Comparison of ENCODE assay signal across 14 cellular contexts in genomic region chr17:49555495-49556018, GRCh38. TPM values are rescaled to one million over a fixed set of nuclear protein-coding genes. Genes with fewer than 3 reads are reported as not detected.
DNase-seq lines count a peak whose midpoint lies in the region; ATAC-seq, FAIRE-seq and TF ChIP-seq lines count a peak whose summit lies in the region.
"Had no signal": no experiment of that assay in that cellular context is flagged by ENCODE, and none has a peak within 500 bp of the region (broad histone marks: within the 10 kb centered on the region; RNA-seq: fewer than 3 reads in every experiment).

No MANE protein-coding gene starts in this region.

- no peak overlapping the region for H2BK5ac ChIP-seq in mesenchymal stem cell (ENCODE audit: low read depth, low read length, poor library complexity, severe bottlenecking)

- H3K23ac ChIP-seq in mesenchymal stem cell (ENCODE audit: low read length in 2 of 2), result no peak overlapping the region

- H4K20me1 ChIP-seq in SU-DHL-6 (ENCODE audit: low read depth, low read length), result no peaks in the 10 kb centered on the region

- no peaks in the 10 kb centered on the region for H3K9me2 ChIP-seq in SU-DHL-6 (replicated peaks; ENCODE audit: insufficient read depth, low read length)

- H3K36me3 ChIP-seq in SU-DHL-6 (ENCODE audit: low read length) (no peaks in the 10 kb centered on the region), mesenchymal stem cell (ENCODE audit: control insufficient read depth in 1 of 2, insufficient read depth in 2 of 2, low read depth in 1 of 2, low read length in 2 of 2) (no peaks in the 10 kb centered on the region)
- H3K36me3 ChIP-seq: thoracic aorta had no signal

- H3K14ac ChIP-seq in mesenchymal stem cell (ENCODE audit: low read length in 2 of 2), result no peak overlapping the region

- H3K27ac ChIP-seq in SU-DHL-6 (ENCODE audit: low read depth, low read length) (no peak overlapping the region), mesenchymal stem cell (ENCODE audit: low read length, poor library complexity, severe bottlenecking) (no peak overlapping the region)
- H3K27ac ChIP-seq: thoracic aorta had no signal

- H3K4me3 Mint-ChIP-seq in activated CD4-positive, alpha-beta T cell treated with anti-CD3 and anti-CD28 coated beads, Interleukin-2, amount 10 ng/mL, durations not matched to agents 24 days and 14 days, result no peak overlapping the region
- no peak overlapping the region for H3K4me3 Mint-ChIP-seq in activated CD4-positive, alpha-beta T cell treated with anti-CD3 and anti-CD28 coated beads, Interleukin-2, amount 10 ng/mL, durations not matched to agents 7 days and 5 days
- H3K4me3 Mint-ChIP-seq in type B pancreatic cell, result no peak overlapping the region
- H3K4me3 Mint-ChIP-seq: activated naive CD8-positive, alpha-beta T cell; CD4-positive, CD25-positive, alpha-beta regulatory T cell; central memory CD8-positive, alpha-beta T cell had no signal

- H4K8ac ChIP-seq in mesenchymal stem cell (ENCODE audit: low read length), result no peak overlapping the region

- no peak overlapping the region for H2BK12ac ChIP-seq in mesenchymal stem cell (ENCODE audit: low read length in 2 of 2)

- H3K27me3 ChIP-seq in SU-DHL-6 (ENCODE audit: low read length) (no peaks in the 10 kb centered on the region), mesenchymal stem cell (ENCODE audit: control insufficient read depth in 1 of 2, insufficient read depth in 1 of 2, low read length in 2 of 2) (peaks cover 6 to 31% of the 10 kb centered on the region in 2 experiments)

- H2AFZ ChIP-seq in SU-DHL-6 (ENCODE audit: low read depth, low read length, severe bottlenecking), result peak overlapping the region; percentile 84
- H2AFZ ChIP-seq in mesenchymal stem cell (ENCODE audit: low read depth, low read length), result peak overlapping the region; percentile 10

- TF ChIP-seq CTCF in SU-DHL-6 (IDR thresholded peaks at IDR 0.05; ENCODE audit: insufficient read depth, low read length, poor library complexity, severe bottlenecking) (no peak), type B pancreatic cell (conservative IDR thresholded peaks at IDR 0.05) (no peak)

- no peaks in the 10 kb centered on the region for H3K36me3 Mint-ChIP-seq in activated CD4-positive, alpha-beta T cell treated with anti-CD3 and anti-CD28 coated beads, Interleukin-2, amount 10 ng/mL, durations not matched to agents 24 days and 14 days (ENCODE audit: low read depth)
- H3K36me3 Mint-ChIP-seq in activated CD4-positive, alpha-beta T cell treated with anti-CD3 and anti-CD28 coated beads, Interleukin-2, amount 10 ng/mL, durations not matched to agents 7 days and 5 days (ENCODE audit: low read depth), result no peaks in the 10 kb centered on the region
- H3K36me3 Mint-ChIP-seq in type B pancreatic cell, result no peaks in the 10 kb centered on the region
- H3K36me3 Mint-ChIP-seq: activated naive CD8-positive, alpha-beta T cell; CD4-positive, CD25-positive, alpha-beta regulatory T cell; IgD-negative memory B cell had no signal

- H3K4me3 ChIP-seq in SU-DHL-6 (ENCODE audit: insufficient read depth, low read length, poor library complexity, severe bottlenecking) (no peak overlapping the region), mesenchymal stem cell (ENCODE audit: insufficient read depth in 1 of 2, low read depth in 1 of 2, low read length in 2 of 2) (no peak overlapping the region)
- H3K4me3 ChIP-seq: lung had no signal

- TF ChIP-seq POLR2A in H54 (IDR thresholded peaks at IDR 0.05; ENCODE audit: low read depth, low read length), result no peak

- no peak overlapping the region for H2BK15ac ChIP-seq in mesenchymal stem cell (ENCODE audit: low read depth, poor library complexity, severe bottlenecking)

- no peak overlapping the region for H3K27ac Mint-ChIP-seq in activated CD4-positive, alpha-beta T cell treated with anti-CD3 and anti-CD28 coated beads, Interleukin-2, amount 10 ng/mL, durations not matched to agents 24 days and 14 days
- H3K27ac Mint-ChIP-seq in activated CD4-positive, alpha-beta T cell treated with anti-CD3 and anti-CD28 coated beads, Interleukin-2, amount 10 ng/mL, durations not matched to agents 7 days and 5 days, result no peak overlapping the region
- H3K27ac Mint-ChIP-seq in type B pancreatic cell, result no peak overlapping the region
- H3K27ac Mint-ChIP-seq: activated naive CD8-positive, alpha-beta T cell; CD4-positive, CD25-positive, alpha-beta regulatory T cell had no signal

- CTCF ChIA-PET in activated CD4-positive, alpha-beta T cell treated with anti-CD3 and anti-CD28 coated beads, Interleukin-2, amount 10 ng/mL, durations not matched to agents 7 days and 5 days (lab: Charles Lee), result interaction anchor here (0.6 to 4.1 kb wide), 21 partner anchors 9 to 442 kb away, joined by 3 to 35 read pairs (median 7); partner anchors contain the start of genes NGFR, NXPH3, PHB1 and SLC35B1

- FAIRE-seq in H54 (lab: Jason Lieb, UNC), result no peak

- ATAC-seq in GM21390 (IDR thresholded peaks at IDR 0.05; ENCODE audit: unreplicated experiment) (no peak), HG03354 (IDR thresholded peaks at IDR 0.05; ENCODE audit: poor library complexity, severe bottlenecking, unreplicated experiment) (no peak)

- no peak overlapping the region for H2AK5ac ChIP-seq in mesenchymal stem cell (ENCODE audit: low read length, severe bottlenecking)

- no peak overlapping the region for H3K18ac ChIP-seq in mesenchymal stem cell (ENCODE audit: low read depth in 1 of 2, low read length in 2 of 2)

- H3F3A ChIP-seq in SU-DHL-6 (ENCODE audit: insufficient read depth), result no peaks in the 10 kb centered on the region

- 91% methylated on average over 9 of the region's 13 CpGs for WGBS in mesenchymal stem cell

- H3K4me1 ChIP-seq in mesenchymal stem cell (ENCODE audit: control insufficient read depth, insufficient read depth, low read depth, low read length), result peaks cover 9% of the 10 kb centered on the region

- H3K4me2 ChIP-seq in SU-DHL-6 (ENCODE audit: low read depth, low read length, poor library complexity, severe bottlenecking), result no peak overlapping the region
- no peak overlapping the region for H3K4me2 ChIP-seq in mesenchymal stem cell (ENCODE audit: low read length, poor library complexity, severe bottlenecking)

- POLR2A ChIA-PET in activated CD4-positive, alpha-beta T cell treated with anti-CD3 and anti-CD28 coated beads, Interleukin-2, amount 10 ng/mL, durations not matched to agents 7 days and 5 days (lab: Charles Lee), result no interaction called here

- H3K79me1 ChIP-seq in mesenchymal stem cell (replicated peaks; ENCODE audit: low read length, poor library complexity, severe bottlenecking), result no peaks in the 10 kb centered on the region

- no peaks in the 10 kb centered on the region for H3K79me2 ChIP-seq in SU-DHL-6 (ENCODE audit: insufficient read depth, low read length)

- H3K9me3 Mint-ChIP-seq in activated CD4-positive, alpha-beta T cell treated with anti-CD3 and anti-CD28 coated beads, Interleukin-2, amount 10 ng/mL, durations not matched to agents 24 days and 14 days, result no peaks in the 10 kb centered on the region
- no peaks in the 10 kb centered on the region for H3K9me3 Mint-ChIP-seq in activated CD4-positive, alpha-beta T cell treated with anti-CD3 and anti-CD28 coated beads, Interleukin-2, amount 10 ng/mL, durations not matched to agents 7 days and 5 days
- H3K9me3 Mint-ChIP-seq in type B pancreatic cell, result no peaks in the 10 kb centered on the region
- H3K9me3 Mint-ChIP-seq: central memory CD8-positive, alpha-beta T cell; IgD-negative memory B cell had no signal

- intact Hi-C loops in activated CD4-positive, alpha-beta T cell treated with anti-CD3 and anti-CD28 coated beads, Interleukin-2, amount 10 ng/mL, durations not matched to agents 24 days and 14 days (cut with micrococcal nuclease), result loop anchor here (1.0 to 2.0 kb wide), 3 partner anchors 61 to 147 kb away; partner anchors contain the start of gene NGFR

- no peak overlapping the region for H2BK120ac ChIP-seq in mesenchymal stem cell (ENCODE audit: low read depth, low read length)

- H3K9me3 ChIP-seq in SU-DHL-6 (ENCODE audit: insufficient read depth, low read length) (no peaks in the 10 kb centered on the region), mesenchymal stem cell (ENCODE audit: control insufficient read depth, low read length) (no peaks in the 10 kb centered on the region)
- H3K9me3 ChIP-seq: thoracic aorta had no signal

- no peak overlapping the region for H4K91ac ChIP-seq in mesenchymal stem cell (ENCODE audit: low read length)

- H3K27me3 Mint-ChIP-seq in activated CD4-positive, alpha-beta T cell treated with anti-CD3 and anti-CD28 coated beads, Interleukin-2, amount 10 ng/mL, durations not matched to agents 24 days and 14 days, result peaks cover 10% of the 10 kb centered on the region
- H3K27me3 Mint-ChIP-seq in activated CD4-positive, alpha-beta T cell treated with anti-CD3 and anti-CD28 coated beads, Interleukin-2, amount 10 ng/mL, durations not matched to agents 7 days and 5 days, result peaks cover 2% of the 10 kb centered on the region
- peaks cover 18% of the 10 kb centered on the region for H3K27me3 Mint-ChIP-seq in type B pancreatic cell

- peak; percentile 55 for DNase-seq in activated CD4-positive, alpha-beta T cell treated with anti-CD3 and anti-CD28 coated beads, Interleukin-2, amount 10 ng/mL, durations not matched to agents 24 days and 14 days
- DNase-seq in activated CD4-positive, alpha-beta T cell treated with anti-CD3 and anti-CD28 coated beads, Interleukin-2, amount 10 ng/mL, durations not matched to agents 7 days and 5 days, result no peak
- no peak for DNase-seq in mesenchymal stem cell
- peak; percentile 67 for DNase-seq in type B pancreatic cell (ENCODE audit: extremely low spot score, unreplicated experiment)
- no peak for DNase-seq in H54 (ENCODE audit: insufficient read length, low spot score)

- H3K4me1 Mint-ChIP-seq in activated CD4-positive, alpha-beta T cell treated with anti-CD3 and anti-CD28 coated beads, Interleukin-2, amount 10 ng/mL, durations not matched to agents 24 days and 14 days, result peaks cover 7% of the 10 kb centered on the region
- no peaks in the 10 kb centered on the region for H3K4me1 Mint-ChIP-seq in activated CD4-positive, alpha-beta T cell treated with anti-CD3 and anti-CD28 coated beads, Interleukin-2, amount 10 ng/mL, durations not matched to agents 7 days and 5 days
- peaks cover 12% of the 10 kb centered on the region for H3K4me1 Mint-ChIP-seq in type B pancreatic cell (ENCODE audit: unreplicated experiment)

- H3K4ac ChIP-seq in mesenchymal stem cell (ENCODE audit: low read depth in 1 of 2, low read length in 2 of 2), result peak overlapping the region in 1 of 2 experiments; percentile 13

- H3K9ac ChIP-seq in SU-DHL-6 (ENCODE audit: low read length) (no peak overlapping the region), mesenchymal stem cell (ENCODE audit: low read length) (no peak overlapping the region)

RNA-seq across cellular contexts. Expression of gene NXPH3, which starts 20.1 kb away (rescaled TPM):
- not detected in 2 replicates for total RNA-seq in activated CD4-positive, alpha-beta T cell treated with anti-CD3 and anti-CD28 coated beads, Interleukin-2, amount 10 ng/mL, durations not matched to agents 24 days and 14 days
- not detected for total RNA-seq in activated CD4-positive, alpha-beta T cell treated with anti-CD3 and anti-CD28 coated beads, Interleukin-2, amount 10 ng/mL, durations not matched to agents 7 days and 5 days
- polyA plus RNA-seq in mesenchymal stem cell (2013, experiment 1 of 2), result 0.01 TPM
- 0.12 TPM for polyA plus RNA-seq in mesenchymal stem cell (2013, experiment 2 of 2)
- 0.45 and 0.46 TPM in 2 replicates for total RNA-seq in type B pancreatic cell (ENCODE audit: low replicate concordance)
- total RNA-seq: CD4-positive, CD25-positive, alpha-beta regulatory T cell had no signal
- polyA plus RNA-seq: CD4-positive, CD25-positive, alpha-beta regulatory T cell; IgD-negative memory B cell had no signal

Comparison
In these comparisons a context has a peak if more than half of its experiments do, and no peak if none do; other contexts are left out.
1. DNase-seq: peak in activated CD4-positive, alpha-beta T cell treated with anti-CD3 and anti-CD28 coated beads, Interleukin-2, amount 10 ng/mL, durations not matched to agents 24 days and 14 days (single experiment) and type B pancreatic cell (single experiment); none in activated CD4-positive, alpha-beta T cell treated with anti-CD3 and anti-CD28 coated beads, Interleukin-2, amount 10 ng/mL, durations not matched to agents 7 days and 5 days (single experiment), mesenchymal stem cell (single experiment) and H54 (single experiment).